ENCODE assay signal across 8 cellular contexts in the genomic region with DNA sequence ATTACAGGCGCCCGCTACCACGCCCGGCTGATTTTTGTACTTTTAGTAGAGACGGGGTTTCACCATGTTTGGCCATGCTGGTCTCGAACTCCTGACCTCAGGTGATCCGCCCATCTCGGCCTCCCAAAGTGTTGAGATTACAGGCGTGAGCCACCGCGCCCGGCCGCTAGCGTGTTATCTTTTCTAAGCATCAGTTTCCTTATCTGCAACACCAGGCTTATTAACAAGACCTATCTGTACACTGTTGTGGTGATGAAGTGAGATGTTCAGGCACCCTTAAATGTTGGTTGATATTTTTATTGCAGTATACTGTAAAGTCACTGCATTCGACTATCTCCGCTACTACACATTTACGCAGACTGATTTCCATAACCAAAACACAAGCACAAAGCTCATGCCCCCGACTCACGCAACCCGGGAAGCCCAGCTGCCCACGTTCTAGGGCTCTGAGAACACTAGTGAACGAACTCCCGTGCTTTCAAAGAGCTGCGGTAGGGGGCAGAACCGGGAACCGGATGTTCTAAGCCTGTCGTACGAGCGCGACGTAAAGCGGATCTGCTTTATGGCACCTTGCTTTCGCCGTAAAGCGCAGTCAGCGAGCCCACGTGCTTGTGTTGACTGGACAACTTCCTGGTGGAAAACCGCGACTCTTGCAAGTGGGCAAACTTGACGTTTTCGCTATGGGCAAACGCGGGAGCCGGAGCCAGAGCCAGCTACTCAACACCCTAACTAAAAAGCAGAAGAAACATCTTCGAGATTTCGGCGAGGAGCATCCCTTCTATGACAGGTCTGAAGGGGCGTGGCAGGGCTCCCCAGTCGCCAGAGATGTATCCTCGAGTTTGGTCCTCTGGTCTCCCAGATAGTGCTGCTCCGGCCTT. TPM values are rescaled to one million over a fixed set of nuclear protein-coding genes. Genes with fewer than 3 reads are reported as not detected.
DNase-seq lines count a peak whose midpoint lies in the region; ATAC-seq and TF ChIP-seq lines count a peak whose summit lies in the region.

A gene with protein sequence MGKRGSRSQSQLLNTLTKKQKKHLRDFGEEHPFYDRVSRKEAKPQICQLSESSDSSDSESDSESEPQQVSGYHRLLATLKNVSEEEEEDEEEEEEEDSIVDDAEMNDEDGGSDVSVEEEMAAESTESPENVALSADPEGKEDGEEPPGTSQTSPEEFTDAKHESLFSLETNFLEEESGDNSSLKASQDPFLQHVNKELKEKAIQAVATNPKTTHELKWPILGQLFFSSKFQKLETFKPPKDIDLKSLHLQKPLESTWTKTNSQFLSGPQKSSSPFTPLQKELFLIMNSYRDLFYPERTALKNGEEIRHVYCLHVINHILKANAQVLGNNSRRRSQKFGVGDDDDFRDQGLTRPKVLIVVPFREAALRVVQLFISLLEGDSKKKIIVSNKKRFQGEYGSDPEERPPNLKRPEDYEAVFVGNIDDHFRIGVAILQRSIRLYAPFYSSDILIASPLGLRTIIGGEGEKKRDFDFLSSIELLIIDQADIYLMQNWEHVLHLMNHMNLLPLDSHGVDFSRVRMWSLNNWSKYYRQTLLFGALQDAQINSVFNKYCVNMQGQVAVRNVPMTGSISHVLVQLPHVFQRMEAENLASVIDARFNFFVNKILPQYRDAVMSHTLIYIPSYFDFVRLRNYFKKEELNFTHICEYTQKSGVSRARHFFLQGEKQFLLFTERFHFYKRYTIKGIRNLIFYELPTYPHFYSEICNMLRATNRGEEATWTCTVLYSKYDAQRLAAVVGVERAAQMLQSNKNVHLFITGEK (plus strand): TSS at position 589 of the 878 bp plus-strand sequence. CDS start 92 bp downstream, at position 681.

- no peaks in the 10 kb centered on the region for H3K9me2 ChIP-seq in PC-9 (ENCODE audit: insufficient read depth)

- no peak within 1 kb of the TSS for H3K9ac ChIP-seq in muscle layer of colon (ENCODE audit: low read length)

- peak; percentile 91 for ATAC-seq in GM21717 (IDR thresholded peaks at IDR 0.05; ENCODE audit: unreplicated experiment)
- ATAC-seq in esophagus mucosa, result peak; percentile 85

- H2AFZ ChIP-seq in PC-9, result peak within 1 kb of the TSS; percentile 85

- H3K4me3 ChIP-seq in PC-9, result peak within 1 kb of the TSS; percentile 74
- H3K4me3 ChIP-seq in muscle layer of colon (ENCODE audit: low read depth in 1 of 2, low read length in 2 of 2), result peak within 1 kb of the TSS; percentile 79 to 89

- H3K27ac ChIP-seq in PC-9, result peak within 1 kb of the TSS; percentile 51
- H3K27ac ChIP-seq in muscle layer of colon (ENCODE audit: low read depth, low read length), result peak within 1 kb of the TSS; percentile 89

- peak; percentile 73 for TF ChIP-seq CTCF in PC-9 (conservative IDR thresholded peaks at IDR 0.05)

- POLR2A ChIA-PET in PC-9 (lab: Charles Lee; ENCODE audit: unreplicated experiment), result interaction anchor here (0.6 kb wide), 3 partner anchors 12 to 421 kb away, joined by 3 to 6 read pairs (median 3); no protein-coding TSS in a partner anchor

- CTCF ChIA-PET in PC-9 (lab: Charles Lee), result interaction anchor here (0.5 to 2.3 kb wide), 4 partner anchors 12 to 364 kb away, joined by 3 to 9 read pairs (median 4); no protein-coding TSS in a partner anchor

- H3K27me3 ChIP-seq in PC-9 (ENCODE audit: insufficient read depth, low read depth), result no peaks in the 10 kb centered on the region
- H3K27me3 ChIP-seq in muscle layer of colon (ENCODE audit: control insufficient read depth in 1 of 2, insufficient read depth in 2 of 2, low read length in 2 of 2), result no peaks in the 10 kb centered on the region

- peaks cover 7% of the 10 kb centered on the region; the same call in 1 of the 2 replicates for H4K20me1 ChIP-seq in PC-9 (ENCODE audit: insufficient read depth)

- H3K36me3 ChIP-seq in PC-9 (ENCODE audit: low read depth), result peaks cover 25% of the 10 kb centered on the region
- peaks cover 11% of the 10 kb centered on the region for H3K36me3 ChIP-seq in muscle layer of colon (ENCODE audit: insufficient read depth, low read length)

- H3K9me3 ChIP-seq in PC-9 (ENCODE audit: insufficient read depth, low read depth) (no peaks in the 10 kb centered on the region), muscle layer of colon (ENCODE audit: low read length) (no peaks in the 10 kb centered on the region)

- intact Hi-C loops in PC-9 (cut with micrococcal nuclease; ENCODE audit: unreplicated experiment), result loop anchor here (2.0 to 10.0 kb wide), 3 partner anchors 21 to 253 kb away; a partner anchor contains a TSS

- BruUV-seq in PC-9 (replicated peaks; lab: Mats Ljungman, UMichigan), result TSS peak; percentile 95

- H3K4me1 ChIP-seq in PC-9 (replicated peaks; ENCODE audit: insufficient read depth), result peaks cover 18% of the 10 kb centered on the region
- H3K4me1 ChIP-seq in muscle layer of colon (ENCODE audit: insufficient read depth, low read length), result peaks cover 9% of the 10 kb centered on the region

- H3K4me2 ChIP-seq in PC-9, result peak within 1 kb of the TSS; percentile 60

- peaks cover 31% of the 10 kb centered on the region for H3K79me2 ChIP-seq in PC-9 (ENCODE audit: low read depth)

- H3F3A ChIP-seq in PC-9 (ENCODE audit: insufficient read depth, low read depth), result peaks cover 16% of the 10 kb centered on the region; the same call in 1 of the 2 replicates

- DNase-seq in DMS79 (lab: John Stamatoyannopoulos, UW) (peak; percentile 86), KBM-7 (peak; percentile 97), PC-9 (peak; percentile 91 to 93)
- DNase-seq in activated T-cell treated with anti-CD3 and anti-CD28 coated beads, Interleukin-2, amount 50 U/mL, for 1 hour, result peak; percentile 94
- DNase-seq in stimulated activated CD8-positive, alpha-beta memory T cell treated with anti-CD3 and anti-CD28 coated beads, Interleukin-7, amount 100 ng/mL, for 24 hours (ENCODE audit: low read depth), result peak; percentile 87

- in situ Hi-C loops in KBM-7 (cut with MboI; ENCODE audit: low pct_unique_long_range_greater_than_20kb, low sequenced_read_pairs), result no loop called here

RNA-seq across cellular contexts. Expression of the gene that starts here (rescaled TPM):
- 8.2 and 9.3 TPM in 2 replicates for total RNA-seq in PC-9 (2021)
- 4.9 TPM for total RNA-seq in esophagus mucosa

Comparison
In these comparisons a context has a peak if more than half of its experiments do, and no peak if none do; other contexts are left out.
1. Peak in every context shown above with its lines: DNase-seq, ATAC-seq, H3K4me3 ChIP-seq and H3K27ac ChIP-seq.